8 cellular contexts compared by ENCODE assay signal in the genomic region with DNA sequence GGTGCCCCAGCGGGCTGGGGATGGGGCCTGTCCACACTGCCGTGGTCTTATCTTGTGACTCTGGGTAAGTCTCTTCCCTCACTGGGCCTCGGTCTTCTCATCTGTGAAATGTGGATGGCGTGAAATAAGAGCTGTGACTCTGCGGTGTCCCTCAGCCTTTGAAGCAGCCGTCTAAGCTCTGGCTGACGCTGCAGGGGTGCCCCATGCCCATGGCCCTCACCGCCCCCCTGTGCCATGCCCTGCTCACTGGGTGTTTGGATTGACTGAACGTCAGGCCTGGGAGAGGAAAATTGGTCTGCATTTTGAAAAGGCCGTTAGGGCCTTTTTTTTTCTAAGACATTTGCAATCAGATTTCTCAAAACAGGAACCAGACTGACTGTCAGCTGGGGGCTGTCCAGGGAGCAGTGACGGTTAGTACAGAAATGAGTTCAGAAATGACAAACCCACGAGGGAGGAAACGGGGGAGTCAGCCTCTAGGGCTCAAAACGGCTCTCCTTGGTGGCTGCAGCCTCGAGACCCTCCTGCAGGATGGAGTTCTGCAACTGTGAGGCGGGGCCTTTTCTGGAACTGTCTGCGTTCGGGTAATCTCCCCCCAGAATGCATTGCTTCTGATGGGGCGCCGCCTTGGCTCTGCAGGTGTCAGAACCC. TPM values are rescaled to one million over a fixed set of nuclear protein-coding genes. Genes with fewer than 3 reads are reported as not detected.
DNase-seq lines count a peak whose midpoint lies in the region; ATAC-seq, FAIRE-seq and TF ChIP-seq lines count a peak whose summit lies in the region.

No MANE protein-coding gene starts in this region.

- peaks cover 25% of the 10 kb centered on the region for H3K4me1 ChIP-seq in A549

- peak overlapping the region; percentile 89; the same call in 1 of the 3 replicates for H3K4me3 ChIP-seq in A549

- POLR2A ChIA-PET in A549 (lab: Yijun Ruan, JAX) = no interaction called here

- H3K4me1 Mint-ChIP-seq in activated naive CD8-positive, alpha-beta T cell treated with anti-CD3 and anti-CD28 coated beads for 36 hours = peaks cover 69% of the 10 kb centered on the region

- no peak for TF ChIP-seq EP300 in A549 (IDR thresholded peaks at IDR 0.05)

- no peak for ATAC-seq in A549
- ATAC-seq in GM19455 (IDR thresholded peaks at IDR 0.05; ENCODE audit: unreplicated experiment) = peak; percentile 44
- no peak for ATAC-seq in left colon
- ATAC-seq in stimulated activated naive CD8-positive, alpha-beta T cell treated with anti-CD3 and anti-CD28 coated beads, Interleukin-15, Interleukin-2, amounts not matched to agents 100 U/mL and 50 U/mL, for 24 hours = peak; percentile 59
- no peak for ATAC-seq in GM19324 (IDR thresholded peaks at IDR 0.05; ENCODE audit: low FRiP score, unreplicated experiment)

- H3K9me3 Mint-ChIP-seq in activated naive CD8-positive, alpha-beta T cell treated with anti-CD3 and anti-CD28 coated beads for 36 hours = no peaks in the 10 kb centered on the region

- H3K9me3 ChIP-seq in A549 = no peaks in the 10 kb centered on the region

- 89% methylated on average over 20 of the region's 20 CpGs for WGBS in A549 (ENCODE audit: missing lambda C conversion rate)

- TF ChIP-seq POLR2A in A549 (IDR thresholded peaks at IDR 0.05; ENCODE audit: low read length) = no peak

- H3K36me3 Mint-ChIP-seq in activated naive CD8-positive, alpha-beta T cell treated with anti-CD3 and anti-CD28 coated beads for 36 hours = peaks cover 44% of the 10 kb centered on the region

- no peaks in the 10 kb centered on the region for H3K27me3 Mint-ChIP-seq in activated naive CD8-positive, alpha-beta T cell treated with anti-CD3 and anti-CD28 coated beads for 36 hours

- peak overlapping the region in 1 of 2 experiments; percentile 100; a peak in 1 of 6 replicates for H3K27ac ChIP-seq in A549

- H3K4me3 Mint-ChIP-seq in activated naive CD8-positive, alpha-beta T cell treated with anti-CD3 and anti-CD28 coated beads for 36 hours = peak overlapping the region; percentile 92

- TF ChIP-seq CTCF in A549 (IDR thresholded peaks at IDR 0.05) = no peak

- H3K4me2 ChIP-seq in A549 = peak overlapping the region; percentile 91

- no peak for FAIRE-seq in A549 (lab: Jason Lieb, UNC)

- CTCF ChIA-PET in A549 (lab: Yijun Ruan, JAX) = interaction anchor here (0.8 to 2.6 kb wide), 9 partner anchors 9 to 188 kb away, joined by 3 to 26 read pairs (median 4); partner anchors contain the start of genes KDM2A and SSH3

- DNase-seq in A549 (ENCODE audit: low read depth in 1 of 2, low spot score in 1 of 2) (no peak), NOMO-1 treated with dmso at 0.1 percent for 144 hours (lab: John Stamatoyannopoulos, UW; ENCODE audit: unreplicated experiment) (peak; percentile 93), left colon (peak; percentile 52 to 53), AG08396 (ENCODE audit: low spot score) (no peak)
- DNase-seq in activated naive CD8-positive, alpha-beta T cell treated with anti-CD3 and anti-CD28 coated beads for 36 hours = peak; percentile 80
- peak; percentile 76 for DNase-seq in stimulated activated naive CD8-positive, alpha-beta T cell treated with anti-CD3 and anti-CD28 coated beads, Interleukin-15, Interleukin-2, amounts not matched to agents 100 U/mL and 50 U/mL, for 24 hours

- peak overlapping the region; percentile 99 for H3K27ac Mint-ChIP-seq in activated naive CD8-positive, alpha-beta T cell treated with anti-CD3 and anti-CD28 coated beads for 36 hours

- intact Hi-C loops in left colon (cut with DNase I, micrococcal nuclease) = loop anchor here in 1 of 2 donors (5.0 kb wide), 1 partner anchor 49 kb away; no protein-coding TSS in a partner anchor

- TF ChIP-seq RAD21 in A549 (conservative IDR thresholded peaks at IDR 0.05 in 1 of 2, IDR thresholded peaks at IDR 0.05 in 1 of 2) = no peak

TF ChIP-seq in A549, 52 proteins besides CTCF, POLR2A, EP300 and RAD21:
- TF ChIP-seq CEBPB (IDR thresholded peaks at IDR 0.05) (no peak), CHD4 (IDR thresholded peaks at IDR 0.05; ENCODE audit: borderline replicate concordance) (0 out of 2 replicates have a peak, but pooled peaks have one; percentile 32), CBX2 (IDR thresholded peaks at IDR 0.05; ENCODE audit: borderline replicate concordance, low read depth) (no peak)

RNA-seq across cellular contexts. Expression of gene GRK2, which starts 1.9 kb away (rescaled TPM):
- polyA plus RNA-seq in A549 (2011; rRNA removed) (20.1 and 20.5 TPM in 2 replicates), A549 (2017; fragmentation: RNase III; extraction: RNeasy Plus Mini Kit Qiagen cat#74134 plus additional on column Dnase treatment) (27.0 to 29.7 TPM (median 29.5 TPM) in 3 replicates)
- 45.9 and 64.0 TPM in 2 replicates for polyA plus RNA-seq in A549 (2012; cell fraction: cytosol; rRNA removed)
- polyA plus RNA-seq in A549 (2012; cell fraction: nucleus; rRNA removed) = 135 and 175 TPM in 2 replicates
- polyA minus RNA-seq in A549 (2011; rRNA and poly(A)+ RNA removed) = 64.2 and 65.8 TPM in 2 replicates
- total RNA-seq in activated naive CD8-positive, alpha-beta T cell treated with anti-CD3 and anti-CD28 coated beads for 36 hours = 100 to 1,000 TPM; 211 to 219 TPM
- total RNA-seq in left colon = 100 to 1,000 TPM in 1 of 2 donors, 10 to 100 TPM in 1; 95.8 to 119 TPM

RNA-seq across cellular contexts. Expression of gene ANKRD13D, which starts 20.9 kb away (rescaled TPM):
- polyA plus RNA-seq in A549 (2011; rRNA removed) = 15.4 and 17.0 TPM in 2 replicates
- 43.0 and 51.7 TPM in 2 replicates for polyA plus RNA-seq in A549 (2012; cell fraction: cytosol; rRNA removed)
- 143 and 169 TPM in 2 replicates for polyA plus RNA-seq in A549 (2012; cell fraction: nucleus; rRNA removed)
- polyA plus RNA-seq in A549 (2017; fragmentation: RNase III; extraction: RNeasy Plus Mini Kit Qiagen cat#74134 plus additional on column Dnase treatment) = 22.5 to 24.5 TPM (median 24.2 TPM) in 3 replicates
- 20.3 and 34.1 TPM in 2 replicates for polyA minus RNA-seq in A549 (2011; rRNA and poly(A)+ RNA removed)
- 10 to 100 TPM; 52.0 to 55.7 TPM for total RNA-seq in activated naive CD8-positive, alpha-beta T cell treated with anti-CD3 and anti-CD28 coated beads for 36 hours
- 10 to 100 TPM; 26.9 to 29.6 TPM for total RNA-seq in left colon

RNA-seq across cellular contexts. Expression of gene SSH3, which starts 35.2 kb away (rescaled TPM):
- 13.7 and 13.9 TPM in 2 replicates for polyA plus RNA-seq in A549 (2011; rRNA removed)
- polyA plus RNA-seq in A549 (2012; cell fraction: cytosol; rRNA removed) = 16.4 and 20.2 TPM in 2 replicates
- 66.0 and 81.7 TPM in 2 replicates for polyA plus RNA-seq in A549 (2012; cell fraction: nucleus; rRNA removed)
- polyA plus RNA-seq in A549 (2017; fragmentation: RNase III; extraction: RNeasy Plus Mini Kit Qiagen cat#74134 plus additional on column Dnase treatment) = 18.6 to 24.1 TPM (median 23.8 TPM) in 3 replicates
- polyA minus RNA-seq in A549 (2011; rRNA and poly(A)+ RNA removed) = 11.2 TPM in 2 replicates
- total RNA-seq in activated naive CD8-positive, alpha-beta T cell treated with anti-CD3 and anti-CD28 coated beads for 36 hours = 1 to 10 TPM; 4.6 to 4.7 TPM
- total RNA-seq in left colon = 10 to 100 TPM; 74.9 to 79.3 TPM

Comparison
In these comparisons a context has a peak if more than half of its experiments do, and no peak if none do; other contexts are left out.
1. ATAC-seq: peak in GM19455 (single experiment) and stimulated activated naive CD8-positive, alpha-beta T cell treated with anti-CD3 and anti-CD28 coated beads, Interleukin-15, Interleukin-2, amounts not matched to agents 100 U/mL and 50 U/mL, for 24 hours (single experiment); none in A549 (0 of 2), left colon (single experiment) and GM19324 (single experiment).
2. DNase-seq: peak in NOMO-1 treated with dmso at 0.1 percent for 144 hours (single experiment), activated naive CD8-positive, alpha-beta T cell treated with anti-CD3 and anti-CD28 coated beads for 36 hours (single experiment), left colon (2 of 2) and stimulated activated naive CD8-positive, alpha-beta T cell treated with anti-CD3 and anti-CD28 coated beads, Interleukin-15, Interleukin-2, amounts not matched to agents 100 U/mL and 50 U/mL, for 24 hours (single experiment); none in A549 (0 of 2) and AG08396 (single experiment).
3. RNA of gene SSH3, which starts 35.2 kb away (total RNA-seq): 74.9 to 79.3 TPM in left colon; 4.6 to 4.7 TPM in activated naive CD8-positive, alpha-beta T cell treated with anti-CD3 and anti-CD28 coated beads for 36 hours; every median in the first group is over 10 times any median in the second.